10 cellular contexts compared by ENCODE assay signal in genomic region chr19:15550847-15551182, GRCh38. TPM values are rescaled to one million over a fixed set of nuclear protein-coding genes. Genes with fewer than 3 reads are reported as not detected.
DNase-seq lines count a peak whose midpoint lies in the region; ATAC-seq and TF ChIP-seq lines count a peak whose summit lies in the region.
"Had no signal": no experiment of that assay in that cellular context is flagged by ENCODE, and none has a peak within 500 bp of the region (broad histone marks: within the 10 kb centered on the region; RNA-seq: fewer than 3 reads in every experiment).

No MANE protein-coding gene starts in this region.

- H3K36me3 ChIP-seq in MG63 (no peaks in the 10 kb centered on the region), gastrocnemius medialis (no peaks in the 10 kb centered on the region)

- H3K27ac ChIP-seq in gastrocnemius medialis, result no peak overlapping the region

- TF ChIP-seq CTCF in choroid plexus epithelial cell (conservative IDR thresholded peaks at IDR 0.05; ENCODE audit: low read depth, low read length) (peak; percentile 19), gastrocnemius medialis (IDR thresholded peaks at IDR 0.05 in 4 of 5, conservative IDR thresholded peaks at IDR 0.05 in 1 of 5) (no peak), GM13977 (IDR thresholded peaks at IDR 0.05; ENCODE audit: extremely low read depth, insufficient read depth, missing control alignments) (no peak)

- H3K27me3 ChIP-seq in MG63 (peaks cover 8% of the 10 kb centered on the region), gastrocnemius medialis (peaks cover 24 to 32% (median 28%) of the 10 kb centered on the region in 3 donors)

- DNase-seq in DMS 273 (lab: John Stamatoyannopoulos, UW; ENCODE audit: unreplicated experiment), result peak; percentile 20
- DNase-seq in DMS 273 treated with DMSO at 0.1 percent for 48 hours (lab: John Stamatoyannopoulos, UW), result no peak
- DNase-seq in MG63, result no peak
- no peak for DNase-seq in choroid plexus epithelial cell (ENCODE audit: low read depth)
- DNase-seq in gastrocnemius medialis, result no peak
- no peak for DNase-seq in GM13977 (ENCODE audit: low spot score)
- no peak for DNase-seq in germinal center (ENCODE audit: low spot score)

- no peak for TF ChIP-seq POLR2A in gastrocnemius medialis (IDR thresholded peaks at IDR 0.05)

- H3K4me3 ChIP-seq in MG63 (0 out of 2 replicates have a peak overlapping the region, but pooled peaks have one; percentile 0), choroid plexus epithelial cell (ENCODE audit: low read depth, low read length) (no peak overlapping the region), gastrocnemius medialis (peak overlapping the region in 3 of 4 donors; percentile 40 to 46 (median 44))

- H3K4me1 ChIP-seq in gastrocnemius medialis, result peaks cover 0 to 4% of the 10 kb centered on the region in 2 donors

- in situ Hi-C loops in gastrocnemius medialis (cut with MboI; ENCODE audit: low sequenced_read_pairs in 4 of 4) (loop anchor here (5.0 to 25.0 kb wide), 11 partner anchors 76 to 466 kb away; partner anchors contain the start of genes AKAP8 (in 2 of the 4), OR1I1 (in 2 of the 4), RASAL3 (in 2 of the 4) and PGLYRP2 (in 1 of the 4)), GM13977 (cut with MboI; ENCODE audit: low pct_unique_long_range_greater_than_20kb, low sequenced_read_pairs, unreplicated experiment) (loop anchor here (10.0 to 25.0 kb wide), 3 partner anchors 126 to 376 kb away; no protein-coding TSS in a partner anchor)

- intact Hi-C loops in gastrocnemius medialis (cut with DNase I; ENCODE audit: low total_unique reads), result no loop called here

- 0 out of 2 replicates have a peak, but pooled peaks cover 2% of the 10 kb centered on the region for H3K9me3 ChIP-seq in MG63
- no peaks in the 10 kb centered on the region for H3K9me3 ChIP-seq in gastrocnemius medialis

- ATAC-seq in gastrocnemius medialis (no peak), HG02623 (IDR thresholded peaks at IDR 0.05; ENCODE audit: unreplicated experiment) (no peak)

RNA-seq across cellular contexts. Expression of gene CYP4F22, which starts 42.5 kb away (rescaled TPM):
- 0.23 TPM in 1 of 2 replicates, not detected in the other for total RNA-seq in MG63 (2014; rRNA removed; shearing (Covaris generic); ENCODE audit: low replicate concordance)
- total RNA-seq in gastrocnemius medialis, result under 1 TPM in 3 of 4 donors, not detected in 1; 0.24 to 0.29 (median 0.25) TPM
- total RNA-seq: HT1080, myocyte had no signal
